ENCODE assay signal across 15 cellular contexts in the genomic region with DNA sequence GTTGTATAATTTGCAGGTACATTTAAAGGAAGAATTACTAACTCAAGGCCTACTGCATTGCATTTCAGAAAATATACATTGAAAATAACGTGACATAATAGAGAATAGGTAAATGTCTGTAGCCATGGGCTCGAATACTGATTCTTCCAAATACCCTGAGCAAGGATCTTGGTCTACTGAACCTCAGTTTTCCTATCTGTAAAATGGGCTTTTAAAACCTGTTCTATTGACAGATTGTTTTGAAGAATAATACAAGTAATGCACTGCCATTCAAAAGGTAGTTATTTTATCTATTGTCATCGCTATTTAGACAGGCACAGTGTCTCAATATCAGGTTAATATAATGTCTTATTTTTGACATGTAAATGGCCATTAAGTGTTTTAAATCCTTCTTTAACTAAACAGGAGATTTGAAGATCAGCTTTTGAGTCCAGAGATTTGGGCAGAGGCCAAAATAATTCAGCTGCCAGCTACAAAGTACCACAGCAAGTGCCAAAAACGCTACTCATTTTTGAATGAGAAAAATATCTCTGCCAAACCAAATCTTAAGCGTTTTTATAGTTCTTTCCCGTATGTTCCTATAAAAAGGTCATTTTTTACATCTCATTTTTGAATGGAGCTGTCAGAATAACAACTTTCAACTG.
DNase-seq lines count a peak whose midpoint lies in the region; ATAC-seq and TF ChIP-seq lines count a peak whose summit lies in the region.
"Had no signal": no experiment of that assay in that cellular context is flagged by ENCODE, and none has a peak within 500 bp of the region (broad histone marks: within the 10 kb centered on the region; RNA-seq: fewer than 3 reads in every experiment).

No MANE protein-coding gene starts in this region.

- DNase-seq in NCI-H2196 (lab: John Stamatoyannopoulos, UW; ENCODE audit: unreplicated experiment) = peak; percentile 45
- DNase-seq in NCI-H2196 treated with DMSO at 0.1 percent for 48 hours (lab: John Stamatoyannopoulos, UW; ENCODE audit: unreplicated experiment) = no peak
- DNase-seq in astrocyte of the cerebellum (ENCODE audit: low read depth) = peak; percentile 41
- peak; percentile 53 for DNase-seq in fibroblast of peridontal ligament (ENCODE audit: extremely low read depth)
- peak; percentile 49 for DNase-seq in superior temporal gyrus (ENCODE audit: extremely low spot score)
- no peak for DNase-seq in NCI-H748 treated with DMSO at 0.1 percent for 48 hours (lab: John Stamatoyannopoulos, UW)
- no peak for DNase-seq in NCI-H748 (lab: John Stamatoyannopoulos, UW; ENCODE audit: unreplicated experiment)
- DNase-seq: activated naive CD8-positive, alpha-beta T cell treated with anti-CD3 and anti-CD28 coated beads for 36 hours; effector memory CD8-positive, alpha-beta T cell; kidney glomerular epithelial cell; NCI-H2029; NCI-H524 treated with DMSO at 0.1 percent for 48 hours had no signal

- ATAC-seq in HG02884 (IDR thresholded peaks at IDR 0.05; ENCODE audit: unreplicated experiment) = no peak
- ATAC-seq: effector memory CD8-positive, alpha-beta T cell had no signal

- in situ Hi-C loops in astrocyte of the cerebellum (cut with HindIII; ENCODE audit: low sequenced_read_pairs) = no loop called here

- no peak for TF ChIP-seq CTCF in astrocyte of the cerebellum (IDR thresholded peaks at IDR 0.05; ENCODE audit: low read depth, low read length, missing control alignments)

- no peak overlapping the region for H3K4me3 ChIP-seq in astrocyte of the cerebellum (ENCODE audit: low read depth, low read length)
- H3K4me3 ChIP-seq: SJSA1, tibial nerve had no signal

Comparison
In these comparisons a context has a peak if more than half of its experiments do, and no peak if none do; other contexts are left out.
1. DNase-seq: peak in NCI-H2196 (single experiment), astrocyte of the cerebellum (single experiment), fibroblast of peridontal ligament (single experiment) and superior temporal gyrus (single experiment); none in NCI-H2196 treated with DMSO at 0.1 percent for 48 hours (single experiment), NCI-H748 treated with DMSO at 0.1 percent for 48 hours (single experiment) and NCI-H748 (single experiment).